18 cellular contexts compared by ENCODE assay signal in genomic region chr2:215740071-215740470, GRCh38.
A peak's percentile ranks its signal among the peaks of the same experiment; 100 is the strongest.
DNase-seq lines count a peak whose midpoint lies in the region; ATAC-seq and TF ChIP-seq lines count a peak whose summit lies in the region.
"Had no signal": no experiment of that assay in that cellular context is flagged by ENCODE, and none has a peak within 500 bp of the region (broad histone marks: within the 10 kb centered on the region; RNA-seq: fewer than 3 reads in every experiment).

No MANE protein-coding gene starts in this region.

- intact Hi-C loops in cardiac septum (cut with DNase I): no loop called here

- no peaks in the 10 kb centered on the region for H3K9me3 ChIP-seq in osteoblast (ENCODE audit: low read depth, low read length)

- H3K4me3 ChIP-seq in choroid plexus epithelial cell (ENCODE audit: low read depth, low read length) (no peak overlapping the region), osteoblast (ENCODE audit: insufficient read depth, low read length) (no peak overlapping the region)

- no peak overlapping the region for H3K4me2 ChIP-seq in osteoblast (ENCODE audit: insufficient read depth, low read length)

- no peaks in the 10 kb centered on the region for H3K36me3 ChIP-seq in osteoblast (ENCODE audit: insufficient read depth, low read length)

- H2AFZ ChIP-seq in osteoblast (ENCODE audit: low read length): no peak overlapping the region

- peaks cover 35% of the 10 kb centered on the region for H3K4me1 ChIP-seq in osteoblast (ENCODE audit: insufficient read depth, low read length)

- H4K20me1 ChIP-seq in osteoblast (ENCODE audit: insufficient read depth, low read length): no peaks in the 10 kb centered on the region

- no peak for ATAC-seq in HG02623 (IDR thresholded peaks at IDR 0.05; ENCODE audit: unreplicated experiment)

- no peaks in the 10 kb centered on the region for H3K27me3 ChIP-seq in osteoblast (ENCODE audit: insufficient read depth, low read length)

- peak overlapping the region; percentile 24 for H3K27ac ChIP-seq in osteoblast (ENCODE audit: low read depth, low read length)
- H3K27ac ChIP-seq: C4-2B had no signal

- no peak for TF ChIP-seq CTCF in choroid plexus epithelial cell (conservative IDR thresholded peaks at IDR 0.05; ENCODE audit: low read depth, low read length)
- TF ChIP-seq CTCF in osteoblast (IDR thresholded peaks at IDR 0.05; ENCODE audit: extremely low read depth, low read depth, low read length): no peak

- DNase-seq in ELR (ENCODE audit: low read depth): peak; percentile 27
- peak; percentile 82 for DNase-seq in choroid plexus epithelial cell (ENCODE audit: low read depth)
- peak; percentile 57 for DNase-seq in fibroblast of peridontal ligament (ENCODE audit: extremely low read depth)
- DNase-seq in osteoblast (ENCODE audit: insufficient read length, low spot score, missing footprints): no peak
- no peak for DNase-seq in cardiac septum (ENCODE audit: low spot score)
- DNase-seq in NCI-H526 (lab: John Stamatoyannopoulos, UW): no peak
- DNase-seq: 8988T; ACHN; CD4-positive, alpha-beta memory T cell; COR-L47; DMS153; DMS79 treated with DMSO at 0.1 percent for 48 hours; EL; GDM1; HCEC 1CT; HFFc6 had no signal

- no peaks in the 10 kb centered on the region for H3K79me2 ChIP-seq in osteoblast (ENCODE audit: insufficient read depth, low read length)

Comparison
In these comparisons a context has a peak if more than half of its experiments do, and no peak if none do; other contexts are left out.
1. DNase-seq: peak in ELR (single experiment), choroid plexus epithelial cell (single experiment) and fibroblast of peridontal ligament (single experiment); none in osteoblast (single experiment), cardiac septum (single experiment) and NCI-H526 (0 of 2).